In genomic region chr15:32905481-32905880, GRCh38 we compare ENCODE assay signal across 21 cellular contexts.
DNase-seq lines count a peak whose midpoint lies in the region; ATAC-seq and TF ChIP-seq lines count a peak whose summit lies in the region.
"Had no signal": no experiment of that assay in that cellular context is flagged by ENCODE, and none has a peak within 500 bp of the region (broad histone marks: within the 10 kb centered on the region; RNA-seq: fewer than 3 reads in every experiment).

No MANE protein-coding gene starts in this region.

- no peaks in the 10 kb centered on the region for H4K20me1 ChIP-seq in SK-N-SH (ENCODE audit: insufficient read depth)

- no peak overlapping the region for H3K9ac ChIP-seq in SK-N-SH

- H3K4me3 ChIP-seq in SK-N-SH (ENCODE audit: low read depth in 2 of 2, low read length in 1 of 2) (no peak overlapping the region), Panc1 (ENCODE audit: low read depth in 2 of 2, low read length in 2 of 2) (no peak overlapping the region), fibroblast of villous mesenchyme (ENCODE audit: low read depth, low read length) (no peak overlapping the region), HAP-1 (no peak overlapping the region)
- H3K4me3 ChIP-seq: PC-9 had no signal

- peaks cover 18% of the 10 kb centered on the region for H3F3A ChIP-seq in SK-N-SH (replicated peaks; ENCODE audit: insufficient read depth)

- peaks cover 11% of the 10 kb centered on the region for H3K27me3 Mint-ChIP-seq in activated CD4-positive, alpha-beta T cell treated with anti-CD3 and anti-CD28 coated beads, Interleukin-2, amount 10 ng/mL, durations not matched to agents 7 days and 5 days
- H3K27me3 Mint-ChIP-seq: T-cell had no signal

- CTCF ChIA-PET in SK-N-SH (lab: Yijun Ruan, JAX) (no interaction called here), Panc1 (lab: Charles Lee) (no interaction called here)
- CTCF ChIA-PET in activated CD4-positive, alpha-beta T cell treated with anti-CD3 and anti-CD28 coated beads, Interleukin-2, amount 10 ng/mL, durations not matched to agents 7 days and 5 days (lab: Charles Lee): no interaction called here

- no peak overlapping the region for H3K4me3 Mint-ChIP-seq in activated CD4-positive, alpha-beta T cell treated with anti-CD3 and anti-CD28 coated beads, Interleukin-2, amount 10 ng/mL, durations not matched to agents 7 days and 5 days
- H3K4me3 Mint-ChIP-seq: B cell, T-cell had no signal

- H3K4me1 Mint-ChIP-seq in activated CD4-positive, alpha-beta T cell treated with anti-CD3 and anti-CD28 coated beads, Interleukin-2, amount 10 ng/mL, durations not matched to agents 7 days and 5 days: no peaks in the 10 kb centered on the region
- H3K4me1 Mint-ChIP-seq: T-cell had no signal

- no peak for DNase-seq in SK-N-SH
- DNase-seq in Panc1 (ENCODE audit: low read depth, low spot score): peak; percentile 4
- peak; percentile 11 for DNase-seq in fibroblast of villous mesenchyme (ENCODE audit: low read depth)
- DNase-seq in NCI-H82 (lab: John Stamatoyannopoulos, UW): no peak
- no peak for DNase-seq in substantia nigra (lab: John Stamatoyannopoulos, UW)
- DNase-seq in HAP-1 (ENCODE audit: low spot score in 2 of 2): no peak
- DNase-seq in activated CD4-positive, alpha-beta T cell treated with anti-CD3 and anti-CD28 coated beads, Interleukin-2, amount 10 ng/mL, durations not matched to agents 7 days and 5 days: no peak
- DNase-seq: ACHN, Kasumi-1, MM.1S, NCI-H1048, NCI-H1436, NCI-H187 treated with DMSO at 0.1 percent for 48 hours, NCI-H2227 treated with DMSO at 0.1 percent for 48 hours, NCI-H510A, PC-9, SIG-M5, T-cell had no signal

- WGBS in SK-N-SH (ENCODE audit: low lambda C conversion rate): 63% methylated on average over 4 of the region's 4 CpGs

- H3K9me3 Mint-ChIP-seq in activated CD4-positive, alpha-beta T cell treated with anti-CD3 and anti-CD28 coated beads, Interleukin-2, amount 10 ng/mL, durations not matched to agents 7 days and 5 days: no peaks in the 10 kb centered on the region
- H3K9me3 Mint-ChIP-seq: T-cell had no signal

- no TSS peak for BruUV-seq in Panc1 (replicated peaks; lab: Mats Ljungman, UMichigan)

- POLR2A ChIA-PET in SK-N-SH (lab: Yijun Ruan, JAX): no interaction called here
- POLR2A ChIA-PET in Panc1 (lab: Charles Lee): no interaction called here
- POLR2A ChIA-PET in activated CD4-positive, alpha-beta T cell treated with anti-CD3 and anti-CD28 coated beads, Interleukin-2, amount 10 ng/mL, durations not matched to agents 7 days and 5 days (lab: Charles Lee): no interaction called here

- no peak overlapping the region for H2AFZ ChIP-seq in SK-N-SH (ENCODE audit: low read depth)
- H2AFZ ChIP-seq: PC-9 had no signal

- no peaks in the 10 kb centered on the region for H3K9me3 ChIP-seq in SK-N-SH
- no peaks in the 10 kb centered on the region for H3K9me3 ChIP-seq in Panc1 (ENCODE audit: control insufficient read depth, insufficient read depth, low read depth, low read length)
- no peaks in the 10 kb centered on the region for H3K9me3 ChIP-seq in HAP-1

- intact Hi-C loops in Panc1 (cut with micrococcal nuclease; ENCODE audit: unreplicated experiment): no loop called here

- no peak overlapping the region for H3K4me2 ChIP-seq in SK-N-SH
- H3K4me2 ChIP-seq: PC-9 had no signal

- no peaks in the 10 kb centered on the region for H3K36me3 Mint-ChIP-seq in activated CD4-positive, alpha-beta T cell treated with anti-CD3 and anti-CD28 coated beads, Interleukin-2, amount 10 ng/mL, durations not matched to agents 7 days and 5 days (ENCODE audit: low read depth)
- H3K36me3 Mint-ChIP-seq: T-cell had no signal

- no peak overlapping the region; a peak in 1 of 4 replicates for H3K27ac ChIP-seq in SK-N-SH (ENCODE audit: low read depth in 2 of 2, low read length in 1 of 2)
- H3K27ac ChIP-seq in Panc1 (ENCODE audit: low read length): no peak overlapping the region
- no peak overlapping the region for H3K27ac ChIP-seq in substantia nigra (ENCODE audit: low read depth, low read length, poor library complexity, severe bottlenecking)
- H3K27ac ChIP-seq: 22Rv1, PC-9 had no signal

- no peak overlapping the region for H3K27ac Mint-ChIP-seq in activated CD4-positive, alpha-beta T cell treated with anti-CD3 and anti-CD28 coated beads, Interleukin-2, amount 10 ng/mL, durations not matched to agents 7 days and 5 days
- H3K27ac Mint-ChIP-seq: B cell, T-cell had no signal

- peaks cover 27% of the 10 kb centered on the region; the same call in 1 of the 2 replicates for H3K79me2 ChIP-seq in SK-N-SH (ENCODE audit: insufficient read depth)

- TF ChIP-seq EP300 in SK-N-SH (IDR thresholded peaks at IDR 0.05; ENCODE audit: borderline replicate concordance in 1 of 2, low read depth in 1 of 2, low read length in 1 of 2): no peak

- H3K4me1 ChIP-seq in SK-N-SH (ENCODE audit: control insufficient read depth in 1 of 2, insufficient read depth in 2 of 2, low read depth in 1 of 2, low read length in 1 of 2): peaks cover 3 to 12% of the 10 kb centered on the region in 2 experiments
- H3K4me1 ChIP-seq in Panc1 (ENCODE audit: control insufficient read depth, insufficient read depth, low read length): no peaks in the 10 kb centered on the region
- no peaks in the 10 kb centered on the region for H3K4me1 ChIP-seq in HAP-1

- H3K36me3 ChIP-seq in SK-N-SH (replicated peaks in 1 of 2; ENCODE audit: control insufficient read depth in 1 of 2, insufficient read depth in 2 of 2, low read length in 1 of 2) (peaks cover 42 to 62% of the 10 kb centered on the region in 2 experiments), Panc1 (ENCODE audit: control insufficient read depth, insufficient read depth, low read length) (no peaks in the 10 kb centered on the region), HAP-1 (replicated peaks) (no peaks in the 10 kb centered on the region)

- in situ Hi-C loops in Panc1 (cut with HindIII; ENCODE audit: low pct_unique_long_range_greater_than_20kb, low sequenced_read_pairs) (no loop called here), HAP-1 (cut with MboI; ENCODE audit: low sequenced_read_pairs) (no loop called here)

- TF ChIP-seq CTCF in SK-N-SH (IDR thresholded peaks at IDR 0.05) (no peak), Panc1 (IDR thresholded peaks at IDR 0.05) (no peak), fibroblast of villous mesenchyme (IDR thresholded peaks at IDR 0.05; ENCODE audit: insufficient read depth, low read depth, low read length) (no peak)

- H3K9me2 ChIP-seq in SK-N-SH: no peaks in the 10 kb centered on the region

- no peak for TF ChIP-seq RAD21 in SK-N-SH (IDR thresholded peaks at IDR 0.05; ENCODE audit: low read length)

- ATAC-seq in SK-N-SH treated with all-trans-retinoic acid at 6 μM for 48 hours: no peak
- ATAC-seq in Panc1: no peak
- ATAC-seq: T-cell had no signal

- H3K27me3 ChIP-seq in SK-N-SH (ENCODE audit: insufficient read depth) (no peaks in the 10 kb centered on the region), Panc1 (ENCODE audit: control insufficient read depth, insufficient read depth, low read length) (no peaks in the 10 kb centered on the region), HAP-1 (ENCODE audit: low read depth) (peaks cover 3% of the 10 kb centered on the region)

TF ChIP-seq in SK-N-SH, 30 proteins besides CTCF, POLR2A, EP300 and RAD21:
- no peak for TF ChIP-seq MXI1 (IDR thresholded peaks at IDR 0.05; ENCODE audit: low read depth, low read length)
- TF ChIP-seq PBX3 (IDR thresholded peaks at IDR 0.05): peak; percentile 33
TF ChIP-seq in SK-N-SH: peak in this region for 1.

TF ChIP-seq in SK-N-SH treated with all-trans-retinoic acid at 6 μM for 48 hours, 23 proteins besides CTCF, POLR2A, EP300 and RAD21:
- no peak for TF ChIP-seq SNAI2 (CRISPR knock-in tag; IDR thresholded peaks at IDR 0.05)
- no peak for TF ChIP-seq ZC3H10 (CRISPR knock-in tag; IDR thresholded peaks at IDR 0.05)
- TF ChIP-seq, protein P1, sequence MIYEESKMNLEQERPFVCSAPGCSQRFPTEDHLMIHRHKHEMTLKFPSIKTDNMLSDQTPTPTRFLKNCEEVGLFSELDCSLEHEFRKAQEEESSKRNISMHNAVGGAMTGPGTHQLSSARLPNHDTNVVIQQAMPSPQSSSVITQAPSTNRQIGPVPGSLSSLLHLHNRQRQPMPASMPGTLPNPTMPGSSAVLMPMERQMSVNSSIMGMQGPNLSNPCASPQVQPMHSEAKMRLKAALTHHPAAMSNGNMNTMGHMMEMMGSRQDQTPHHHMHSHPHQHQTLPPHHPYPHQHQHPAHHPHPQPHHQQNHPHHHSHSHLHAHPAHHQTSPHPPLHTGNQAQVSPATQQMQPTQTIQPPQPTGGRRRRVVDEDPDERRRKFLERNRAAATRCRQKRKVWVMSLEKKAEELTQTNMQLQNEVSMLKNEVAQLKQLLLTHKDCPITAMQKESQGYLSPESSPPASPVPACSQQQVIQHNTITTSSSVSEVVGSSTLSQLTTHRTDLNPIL (CRISPR knock-in tag; IDR thresholded peaks at IDR 0.05; ENCODE audit: low read depth): no peak
- no peak for TF ChIP-seq ZNF70 (CRISPR knock-in tag; IDR thresholded peaks at IDR 0.05)
- no peak for TF ChIP-seq ISL1 (CRISPR knock-in tag; IDR thresholded peaks at IDR 0.05)
- TF ChIP-seq GLIS3 (CRISPR knock-in tag; IDR thresholded peaks at IDR 0.05): no peak
- no peak for TF ChIP-seq ZNF565 (CRISPR knock-in tag; conservative IDR thresholded peaks at IDR 0.05; ENCODE audit: low read depth)

Comparison
In these comparisons a context has a peak if more than half of its experiments do, and no peak if none do; other contexts are left out.
1. DNase-seq: peak in Panc1 (single experiment) and fibroblast of villous mesenchyme (single experiment); none in SK-N-SH (single experiment), NCI-H82 (single experiment), substantia nigra (0 of 49), HAP-1 (0 of 2) and activated CD4-positive, alpha-beta T cell treated with anti-CD3 and anti-CD28 coated beads, Interleukin-2, amount 10 ng/mL, durations not matched to agents 7 days and 5 days (single experiment).